Comparison of ENCODE assay signal across 9 cellular contexts in genomic region chr19:7488736-7489353, GRCh38. TPM values are rescaled to one million over a fixed set of nuclear protein-coding genes. Genes with fewer than 3 reads are reported as not detected.
DNase-seq lines count a peak whose midpoint lies in the region; ATAC-seq, FAIRE-seq and TF ChIP-seq lines count a peak whose summit lies in the region.
"Had no signal": no experiment of that assay in that cellular context is flagged by ENCODE, and none has a peak within 500 bp of the region (broad histone marks: within the 10 kb centered on the region; RNA-seq: fewer than 3 reads in every experiment).

Gene PEX11G (minus strand): TSS chr19:7489035. CDS start chr19:7489010, 25 bp downstream.

- H3K4me3 Mint-ChIP-seq in Calu3 (ENCODE audit: low read depth, unreplicated experiment) (peak within 1 kb of the TSS; percentile 60), WTC11 (peak within 1 kb of the TSS; percentile 70), immature natural killer cell (peak within 1 kb of the TSS; percentile 83 to 91 (median 87))

- 4% methylated on average over 49 of the region's 49 CpGs for WGBS in smooth muscle cell (ENCODE audit: low lambda C conversion rate)

- no peaks in the 10 kb centered on the region for H3K79me2 ChIP-seq in smooth muscle cell (ENCODE audit: low read depth)

- BruUV-seq in Calu3 (replicated peaks; lab: Mats Ljungman, UMichigan) = no TSS peak

- CTCF ChIA-PET in Calu3 (lab: Charles Lee) (no interaction called here), WTC11 (lab: Charles Lee) (interaction anchor here (0.6 to 1.6 kb wide), 7 partner anchors 12 to 152 kb away, joined by 3 to 7 read pairs (median 4); partner anchors contain the start of gene MCOLN1)

- peak within 1 kb of the TSS; percentile 88 for H3K27ac ChIP-seq in smooth muscle cell (ENCODE audit: low read depth)

- peaks cover 17% of the 10 kb centered on the region for H3F3A ChIP-seq in smooth muscle cell (ENCODE audit: low read depth)

- no peaks in the 10 kb centered on the region for H4K20me1 ChIP-seq in smooth muscle cell (ENCODE audit: low read depth)

- DNase-seq in Calu3 = peak; percentile 90
- DNase-seq in HCEC 1CT = peak; percentile 68
- peak; percentile 90 to 92 for DNase-seq in NCI-H2081 (lab: John Stamatoyannopoulos, UW)
- DNase-seq in WTC11 (ENCODE audit: low spot score) = peak; percentile 95
- peak; percentile 66 for DNase-seq in bronchial epithelial cell (ENCODE audit: low read depth)
- DNase-seq in immature natural killer cell = peak; percentile 89 to 91 (median 90)
- peak; percentile 66 for DNase-seq in smooth muscle cell (lab: John Stamatoyannopoulos, UW; ENCODE audit: unreplicated experiment)

- H3K27ac Mint-ChIP-seq in Calu3 (ENCODE audit: unreplicated experiment) = peak within 1 kb of the TSS; percentile 70
- H3K27ac Mint-ChIP-seq in WTC11 = peak within 1 kb of the TSS; percentile 92
- H3K27ac Mint-ChIP-seq in immature natural killer cell = peak within 1 kb of the TSS; percentile 78 to 90 (median 86)

- peak within 1 kb of the TSS; percentile 51 for H2AFZ ChIP-seq in smooth muscle cell (ENCODE audit: low read depth)

- H3K36me3 Mint-ChIP-seq in Calu3 (ENCODE audit: insufficient read depth, unreplicated experiment) (peaks cover 21% of the 10 kb centered on the region), WTC11 (no peaks in the 10 kb centered on the region), immature natural killer cell (no peaks in the 10 kb centered on the region)

- peak within 1 kb of the TSS; percentile 91 for H3K4me2 ChIP-seq in smooth muscle cell

- H3K36me3 ChIP-seq in bronchial epithelial cell (ENCODE audit: control insufficient read depth, insufficient read depth, low read length) (no peaks in the 10 kb centered on the region), smooth muscle cell (ENCODE audit: low read depth) (no peaks in the 10 kb centered on the region)

- H3K4me1 ChIP-seq in smooth muscle cell (ENCODE audit: low read depth) = peaks cover 12% of the 10 kb centered on the region

- H3K4me1 Mint-ChIP-seq in Calu3 (ENCODE audit: low read depth, unreplicated experiment) = peaks cover 9% of the 10 kb centered on the region
- peaks cover 12% of the 10 kb centered on the region for H3K4me1 Mint-ChIP-seq in WTC11
- peaks cover 14 to 28% of the 10 kb centered on the region in 2 donors for H3K4me1 Mint-ChIP-seq in immature natural killer cell

- POLR2A ChIA-PET in WTC11 (lab: Charles Lee) = interaction anchor here (0.6 to 1.5 kb wide), 2 partner anchors 18 to 192 kb away, joined by 4 read pairs; no protein-coding TSS in a partner anchor

- H3K9me3 ChIP-seq in smooth muscle cell (replicated peaks; ENCODE audit: low read depth) = no peaks in the 10 kb centered on the region

- FAIRE-seq in bronchial epithelial cell (lab: Jason Lieb, UNC) = no peak
- FAIRE-seq: islet of Langerhans had no signal

- H3K27me3 Mint-ChIP-seq in Calu3 (ENCODE audit: unreplicated experiment) (no peaks in the 10 kb centered on the region), WTC11 (ENCODE audit: low read depth) (peaks cover 7% of the 10 kb centered on the region), immature natural killer cell (ENCODE audit: low read depth in 3 of 3) (peaks cover 0 to 9% (median 8%) of the 10 kb centered on the region in 3 donors)

- intact Hi-C loops in Calu3 (cut with micrococcal nuclease; ENCODE audit: unreplicated experiment) = no loop called here

- H3K9ac ChIP-seq in smooth muscle cell (ENCODE audit: low read depth) = peak within 1 kb of the TSS; percentile 90

- H3K9me3 Mint-ChIP-seq in Calu3 (ENCODE audit: low read depth, unreplicated experiment) = no peaks in the 10 kb centered on the region
- no peaks in the 10 kb centered on the region for H3K9me3 Mint-ChIP-seq in WTC11
- no peaks in the 10 kb centered on the region for H3K9me3 Mint-ChIP-seq in immature natural killer cell

- H3K27me3 ChIP-seq in bronchial epithelial cell (ENCODE audit: control insufficient read depth, insufficient read depth, low read length) (no peaks in the 10 kb centered on the region), smooth muscle cell (ENCODE audit: low read depth) (no peaks in the 10 kb centered on the region)

- peak; percentile 97 for ATAC-seq in WTC11
- no peak for ATAC-seq in GM18870 (IDR thresholded peaks at IDR 0.05; ENCODE audit: unreplicated experiment)

- H3K4me3 ChIP-seq in bronchial epithelial cell (ENCODE audit: low read depth, low read length) (peak within 1 kb of the TSS; percentile 71), smooth muscle cell (peak within 1 kb of the TSS; percentile 68)

- TF ChIP-seq CTCF in Calu3 (IDR thresholded peaks at IDR 0.05; ENCODE audit: unreplicated experiment) (no peak), WTC11 (IDR thresholded peaks at IDR 0.05) (no peak), bronchial epithelial cell (IDR thresholded peaks at IDR 0.05; ENCODE audit: insufficient read depth, low read length, severe bottlenecking) (no peak), smooth muscle cell (IDR thresholded peaks at IDR 0.05; ENCODE audit: borderline replicate concordance, insufficient read depth, poor library complexity, severe bottlenecking) (no peak)

TF ChIP-seq in WTC11, 78 proteins besides CTCF, POLR2A, EP300 and RAD21 (continues in another document):
- TF ChIP-seq USF1 (CRISPR knock-in tag; IDR thresholded peaks at IDR 0.05) (peak; percentile 62; the same call in 1 of the 2 replicates), HMGA2 (CRISPR knock-in tag; IDR thresholded peaks at IDR 0.05) (no peak), FOXK1 (CRISPR knock-in tag; IDR thresholded peaks at IDR 0.05) (peak; percentile 58), ZBTB21 (CRISPR knock-in tag; IDR thresholded peaks at IDR 0.05; ENCODE audit: borderline replicate concordance) (peak; percentile 99)
- TF ChIP-seq, protein P1, sequence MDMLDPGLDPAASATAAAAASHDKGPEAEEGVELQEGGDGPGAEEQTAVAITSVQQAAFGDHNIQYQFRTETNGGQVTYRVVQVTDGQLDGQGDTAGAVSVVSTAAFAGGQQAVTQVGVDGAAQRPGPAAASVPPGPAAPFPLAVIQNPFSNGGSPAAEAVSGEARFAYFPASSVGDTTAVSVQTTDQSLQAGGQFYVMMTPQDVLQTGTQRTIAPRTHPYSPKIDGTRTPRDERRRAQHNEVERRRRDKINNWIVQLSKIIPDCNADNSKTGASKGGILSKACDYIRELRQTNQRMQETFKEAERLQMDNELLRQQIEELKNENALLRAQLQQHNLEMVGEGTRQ (CRISPR knock-in tag; IDR thresholded peaks at IDR 0.05) = peak; percentile 58
- TF ChIP-seq, protein P2, sequence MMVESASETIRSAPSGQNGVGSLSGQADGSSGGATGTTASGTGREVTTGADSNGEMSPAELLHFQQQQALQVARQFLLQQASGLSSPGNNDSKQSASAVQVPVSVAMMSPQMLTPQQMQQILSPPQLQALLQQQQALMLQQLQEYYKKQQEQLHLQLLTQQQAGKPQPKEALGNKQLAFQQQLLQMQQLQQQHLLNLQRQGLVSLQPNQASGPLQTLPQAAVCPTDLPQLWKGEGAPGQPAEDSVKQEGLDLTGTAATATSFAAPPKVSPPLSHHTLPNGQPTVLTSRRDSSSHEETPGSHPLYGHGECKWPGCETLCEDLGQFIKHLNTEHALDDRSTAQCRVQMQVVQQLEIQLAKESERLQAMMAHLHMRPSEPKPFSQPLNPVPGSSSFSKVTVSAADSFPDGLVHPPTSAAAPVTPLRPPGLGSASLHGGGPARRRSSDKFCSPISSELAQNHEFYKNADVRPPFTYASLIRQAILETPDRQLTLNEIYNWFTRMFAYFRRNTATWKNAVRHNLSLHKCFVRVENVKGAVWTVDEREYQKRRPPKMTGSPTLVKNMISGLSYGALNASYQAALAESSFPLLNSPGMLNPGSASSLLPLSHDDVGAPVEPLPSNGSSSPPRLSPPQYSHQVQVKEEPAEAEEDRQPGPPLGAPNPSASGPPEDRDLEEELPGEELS (CRISPR knock-in tag; IDR thresholded peaks at IDR 0.05) = 0 out of 2 replicates have a peak, but pooled peaks have one; percentile 15

RNA-seq across cellular contexts. Expression of gene PEX11G, which starts in this region (rescaled TPM):
- 1.3 and 3.4 TPM in 2 replicates for total RNA-seq in Calu3 (2022)
- total RNA-seq in WTC11 (2021) = 4.3 to 5.9 TPM (median 5.7 TPM) in 3 replicates
- total RNA-seq in bronchial epithelial cell = 2.1 and 3.8 TPM in 2 replicates
- 1 to 10 TPM in 2 of 3 donors, under 1 TPM in 1; 0.21 to 2.8 (median 1.2) TPM for polyA plus RNA-seq in immature natural killer cell
- 3.8 TPM in 1 of 2 replicates, not detected in the other for total RNA-seq in smooth muscle cell
- 4.3 and 6.4 TPM in 2 replicates for polyA plus RNA-seq in smooth muscle cell
